Comparison of ENCODE assay signal across 13 cellular contexts in genomic region chr15:34031987-34032760, GRCh38. TPM values are rescaled to one million over a fixed set of nuclear protein-coding genes. Genes with fewer than 3 reads are reported as not detected.
DNase-seq lines count a peak whose midpoint lies in the region; ATAC-seq lines count a peak whose summit lies in the region.
"Had no signal": no experiment of that assay in that cellular context is flagged by ENCODE, and none has a peak within 500 bp of the region (broad histone marks: within the 10 kb centered on the region; RNA-seq: fewer than 3 reads in every experiment).

No MANE protein-coding gene starts in this region.

- peak; percentile 28 for ATAC-seq in activated naive CD8-positive, alpha-beta T cell treated with anti-CD3 and anti-CD28 coated beads, Interleukin-2, amount 50 U/mL, for 24 hours
- ATAC-seq in activated T-cell treated with anti-CD3 and anti-CD28 coated beads, Interleukin-2, amount 50 U/mL, for 72 hours (replicated peaks in 1 of 2) = peak; percentile 80 to 81
- peak; percentile 47 for ATAC-seq in stimulated activated effector memory CD8-positive, alpha-beta T cell treated with anti-CD3 and anti-CD28 coated beads, Interleukin-12 subunit alpha, Interleukin-12 subunit beta, amount 100 ng/mL, for 72 hours
- ATAC-seq in GM18870 (IDR thresholded peaks at IDR 0.05; ENCODE audit: unreplicated experiment) = no peak
- ATAC-seq: CD8-positive, alpha-beta T cell had no signal

- no peak for DNase-seq in activated T-cell treated with anti-CD3 and anti-CD28 coated beads, Interleukin-2, amount 50 U/mL, for 24 hours
- DNase-seq in activated T-cell treated with anti-CD3 and anti-CD28 coated beads, Interleukin-2, amount 50 U/mL, for 1 hour = no peak
- no peak for DNase-seq in activated naive CD8-positive, alpha-beta T cell treated with anti-CD3 and anti-CD28 coated beads, Interleukin-2, amount 50 U/mL, for 24 hours
- DNase-seq in activated naive CD8-positive, alpha-beta T cell treated with anti-CD3 and anti-CD28 coated beads for 36 hours = no peak
- no peak for DNase-seq in activated T-cell treated with anti-CD3 and anti-CD28 coated beads, Interleukin-2, amount 50 U/mL, for 72 hours
- no peak for DNase-seq in stimulated activated effector memory CD8-positive, alpha-beta T cell treated with anti-CD3 and anti-CD28 coated beads, Interleukin-12 subunit alpha, Interleukin-12 subunit beta, amount 100 ng/mL, for 72 hours (ENCODE audit: low spot score in 2 of 2)
- DNase-seq: CD8-positive, alpha-beta T cell; COR-L47; DMS153; DMS79 treated with DMSO at 0.1 percent for 48 hours; EL had no signal

- peak overlapping the region; percentile 56 for H3K4me3 Mint-ChIP-seq in activated T-cell treated with anti-CD3 and anti-CD28 coated beads, Interleukin-2, amount 50 U/mL, for 24 hours
- H3K4me3 Mint-ChIP-seq in activated naive CD8-positive, alpha-beta T cell treated with anti-CD3 and anti-CD28 coated beads, Interleukin-2, amount 50 U/mL, for 24 hours = no peak overlapping the region
- no peak overlapping the region for H3K4me3 Mint-ChIP-seq in activated naive CD8-positive, alpha-beta T cell treated with anti-CD3 and anti-CD28 coated beads for 36 hours
- H3K4me3 Mint-ChIP-seq in activated T-cell treated with anti-CD3 and anti-CD28 coated beads, Interleukin-2, amount 50 U/mL, for 72 hours = peak overlapping the region in 1 of 2 donors; percentile 47
- no peak overlapping the region for H3K4me3 Mint-ChIP-seq in stimulated activated effector memory CD8-positive, alpha-beta T cell treated with anti-CD3 and anti-CD28 coated beads, Interleukin-12 subunit alpha, Interleukin-12 subunit beta, amount 100 ng/mL, for 72 hours
- H3K4me3 Mint-ChIP-seq: CD14-positive monocyte; CD8-positive, alpha-beta T cell had no signal

- peaks cover 6% of the 10 kb centered on the region for H3K36me3 Mint-ChIP-seq in activated T-cell treated with anti-CD3 and anti-CD28 coated beads, Interleukin-2, amount 50 U/mL, for 24 hours (ENCODE audit: low read depth)
- peaks cover 4% of the 10 kb centered on the region for H3K36me3 Mint-ChIP-seq in activated naive CD8-positive, alpha-beta T cell treated with anti-CD3 and anti-CD28 coated beads, Interleukin-2, amount 50 U/mL, for 24 hours (ENCODE audit: low read depth)
- H3K36me3 Mint-ChIP-seq in activated naive CD8-positive, alpha-beta T cell treated with anti-CD3 and anti-CD28 coated beads for 36 hours = peaks cover 8% of the 10 kb centered on the region
- peaks cover 0 to 3% of the 10 kb centered on the region in 2 donors for H3K36me3 Mint-ChIP-seq in activated T-cell treated with anti-CD3 and anti-CD28 coated beads, Interleukin-2, amount 50 U/mL, for 72 hours (ENCODE audit: insufficient read depth in 2 of 2)
- no peaks in the 10 kb centered on the region for H3K36me3 Mint-ChIP-seq in stimulated activated effector memory CD8-positive, alpha-beta T cell treated with anti-CD3 and anti-CD28 coated beads, Interleukin-12 subunit alpha, Interleukin-12 subunit beta, amount 100 ng/mL, for 72 hours
- H3K36me3 Mint-ChIP-seq: CD14-positive monocyte; CD8-positive, alpha-beta T cell had no signal

- H3K9me3 Mint-ChIP-seq in activated T-cell treated with anti-CD3 and anti-CD28 coated beads, Interleukin-2, amount 50 U/mL, for 24 hours = no peaks in the 10 kb centered on the region
- H3K9me3 Mint-ChIP-seq in activated naive CD8-positive, alpha-beta T cell treated with anti-CD3 and anti-CD28 coated beads, Interleukin-2, amount 50 U/mL, for 24 hours = peaks cover 3% of the 10 kb centered on the region
- H3K9me3 Mint-ChIP-seq in activated naive CD8-positive, alpha-beta T cell treated with anti-CD3 and anti-CD28 coated beads for 36 hours = peaks cover 3% of the 10 kb centered on the region
- peaks cover 0 to 2% of the 10 kb centered on the region in 2 donors for H3K9me3 Mint-ChIP-seq in activated T-cell treated with anti-CD3 and anti-CD28 coated beads, Interleukin-2, amount 50 U/mL, for 72 hours
- H3K9me3 Mint-ChIP-seq in stimulated activated effector memory CD8-positive, alpha-beta T cell treated with anti-CD3 and anti-CD28 coated beads, Interleukin-12 subunit alpha, Interleukin-12 subunit beta, amount 100 ng/mL, for 72 hours = no peaks in the 10 kb centered on the region
- H3K9me3 Mint-ChIP-seq: CD8-positive, alpha-beta T cell had no signal

- no peaks in the 10 kb centered on the region for H3K27me3 Mint-ChIP-seq in activated T-cell treated with anti-CD3 and anti-CD28 coated beads, Interleukin-2, amount 50 U/mL, for 24 hours
- H3K27me3 Mint-ChIP-seq in activated naive CD8-positive, alpha-beta T cell treated with anti-CD3 and anti-CD28 coated beads, Interleukin-2, amount 50 U/mL, for 24 hours = no peaks in the 10 kb centered on the region
- H3K27me3 Mint-ChIP-seq in activated naive CD8-positive, alpha-beta T cell treated with anti-CD3 and anti-CD28 coated beads for 36 hours = no peaks in the 10 kb centered on the region
- no peaks in the 10 kb centered on the region for H3K27me3 Mint-ChIP-seq in activated T-cell treated with anti-CD3 and anti-CD28 coated beads, Interleukin-2, amount 50 U/mL, for 72 hours (ENCODE audit: low read depth)

- peak overlapping the region; percentile 84 for H3K27ac Mint-ChIP-seq in activated T-cell treated with anti-CD3 and anti-CD28 coated beads, Interleukin-2, amount 50 U/mL, for 24 hours
- no peak overlapping the region for H3K27ac Mint-ChIP-seq in activated naive CD8-positive, alpha-beta T cell treated with anti-CD3 and anti-CD28 coated beads, Interleukin-2, amount 50 U/mL, for 24 hours
- no peak overlapping the region for H3K27ac Mint-ChIP-seq in activated naive CD8-positive, alpha-beta T cell treated with anti-CD3 and anti-CD28 coated beads for 36 hours
- peak overlapping the region; percentile 82 for H3K27ac Mint-ChIP-seq in activated T-cell treated with anti-CD3 and anti-CD28 coated beads, Interleukin-2, amount 50 U/mL, for 72 hours
- H3K27ac Mint-ChIP-seq in stimulated activated effector memory CD8-positive, alpha-beta T cell treated with anti-CD3 and anti-CD28 coated beads, Interleukin-12 subunit alpha, Interleukin-12 subunit beta, amount 100 ng/mL, for 72 hours = no peak overlapping the region
- H3K27ac Mint-ChIP-seq: CD14-positive monocyte; CD8-positive, alpha-beta T cell had no signal

- H3K4me1 Mint-ChIP-seq in activated T-cell treated with anti-CD3 and anti-CD28 coated beads, Interleukin-2, amount 50 U/mL, for 24 hours (ENCODE audit: low read depth) = peaks cover 41% of the 10 kb centered on the region
- peaks cover 12% of the 10 kb centered on the region for H3K4me1 Mint-ChIP-seq in activated naive CD8-positive, alpha-beta T cell treated with anti-CD3 and anti-CD28 coated beads, Interleukin-2, amount 50 U/mL, for 24 hours
- peaks cover 13% of the 10 kb centered on the region for H3K4me1 Mint-ChIP-seq in activated naive CD8-positive, alpha-beta T cell treated with anti-CD3 and anti-CD28 coated beads for 36 hours
- H3K4me1 Mint-ChIP-seq in activated T-cell treated with anti-CD3 and anti-CD28 coated beads, Interleukin-2, amount 50 U/mL, for 72 hours (ENCODE audit: low read depth) = peaks cover 33% of the 10 kb centered on the region
- peaks cover 11% of the 10 kb centered on the region for H3K4me1 Mint-ChIP-seq in stimulated activated effector memory CD8-positive, alpha-beta T cell treated with anti-CD3 and anti-CD28 coated beads, Interleukin-12 subunit alpha, Interleukin-12 subunit beta, amount 100 ng/mL, for 72 hours
- H3K4me1 Mint-ChIP-seq: CD14-positive monocyte had no signal

RNA-seq across cellular contexts. Expression of gene AVEN, which starts 6.8 kb away (rescaled TPM):
- total RNA-seq in activated naive CD8-positive, alpha-beta T cell treated with anti-CD3 and anti-CD28 coated beads for 36 hours = 10 to 100 TPM; 14.9 to 15.3 TPM
- total RNA-seq in activated T-cell treated with anti-CD3 and anti-CD28 coated beads, Interleukin-2, amount 50 U/mL, for 72 hours = 10 to 100 TPM; 10.3 to 18.6 TPM

Comparison
In these comparisons a context has a peak if more than half of its experiments do, and no peak if none do; other contexts are left out.
1. H3K27ac Mint-ChIP-seq: peak in activated T-cell treated with anti-CD3 and anti-CD28 coated beads, Interleukin-2, amount 50 U/mL, for 24 hours (single experiment) and activated T-cell treated with anti-CD3 and anti-CD28 coated beads, Interleukin-2, amount 50 U/mL, for 72 hours (single experiment); none in activated naive CD8-positive, alpha-beta T cell treated with anti-CD3 and anti-CD28 coated beads, Interleukin-2, amount 50 U/mL, for 24 hours (single experiment), activated naive CD8-positive, alpha-beta T cell treated with anti-CD3 and anti-CD28 coated beads for 36 hours (single experiment) and stimulated activated effector memory CD8-positive, alpha-beta T cell treated with anti-CD3 and anti-CD28 coated beads, Interleukin-12 subunit alpha, Interleukin-12 subunit beta, amount 100 ng/mL, for 72 hours (single experiment).